In genomic region chr1:155961937-155962336, GRCh38 we compare ENCODE assay signal across 1 cellular context.
TF ChIP-seq lines count a peak whose summit lies in the region.

No MANE protein-coding gene starts in this region.

TF ChIP-seq in GM23338, 12 proteins besides CTCF, POLR2A, EP300 and RAD21 (continued from another document):
- TF ChIP-seq ZNF462 (CRISPR knock-in tag; IDR thresholded peaks at IDR 0.05) (no peak), ETS1 (IDR thresholded peaks at IDR 0.05) (no peak), REST (IDR thresholded peaks at IDR 0.05; ENCODE audit: unreplicated experiment) (no peak), POLR2AphosphoS5 (IDR thresholded peaks at IDR 0.05; ENCODE audit: low read depth) (no peak), EZH2phosphoT487 (IDR thresholded peaks at IDR 0.05; ENCODE audit: unreplicated experiment) (no peak)
TF ChIP-seq in GM23338: peak in this region for 0.
